In genomic region chr15:75639191-75639708, GRCh38 we compare ENCODE assay signal across 1 cellular context.
TF ChIP-seq lines count a peak whose summit lies in the region.

No MANE protein-coding gene starts in this region.

TF ChIP-seq in HepG2, 621 proteins besides CTCF, POLR2A, EP300 and RAD21 (continued from another document):
- TF ChIP-seq RORA (CRISPR knock-in tag; IDR thresholded peaks at IDR 0.05) (no peak), ZNF850 (CRISPR knock-in tag; conservative IDR thresholded peaks at IDR 0.05) (0 out of 2 replicates have a peak, but pooled peaks have one; percentile 46), MXD4 (CRISPR knock-in tag; IDR thresholded peaks at IDR 0.05) (no peak), MAX (IDR thresholded peaks at IDR 0.05) (peak; percentile 83; the same call in 1 of the 2 replicates), GABPA (IDR thresholded peaks at IDR 0.05; ENCODE audit: low read depth, low read length) (no peak), GABPA (CRISPR knock-in tag; IDR thresholded peaks at IDR 0.05; ENCODE audit: low read depth) (peak; percentile 21; the same call in 1 of the 2 replicates), ZFP36L1 (CRISPR knock-in tag; IDR thresholded peaks at IDR 0.05) (0 out of 2 replicates have a peak, but pooled peaks have one; percentile 2), NR2F6 (IDR thresholded peaks at IDR 0.05) (no peak), NR2F6 (CRISPR knock-in tag; IDR thresholded peaks at IDR 0.05) (0 out of 2 replicates have a peak, but pooled peaks have one; percentile 3), ZFP82 (CRISPR knock-in tag; IDR thresholded peaks at IDR 0.05; ENCODE audit: borderline replicate concordance) (0 out of 2 replicates have a peak, but pooled peaks have one; percentile 75), ZNF530 (CRISPR knock-in tag; IDR thresholded peaks at IDR 0.05; ENCODE audit: low read depth) (peak; percentile 33; the same call in 1 of the 2 replicates), CREBL2 (CRISPR knock-in tag; IDR thresholded peaks at IDR 0.05; ENCODE audit: borderline replicate concordance) (no peak), ZNF263 (CRISPR knock-in tag; IDR thresholded peaks at IDR 0.05) (no peak), DNMT3B (CRISPR knock-in tag; conservative IDR thresholded peaks at IDR 0.05) (0 out of 2 replicates have a peak, but pooled peaks have one; percentile 7), FOSL2 (CRISPR knock-in tag; IDR thresholded peaks at IDR 0.05) (peak; percentile 6; the same call in 1 of the 2 replicates), TFE3 (CRISPR knock-in tag; IDR thresholded peaks at IDR 0.05) (peak; percentile 64; the same call in 1 of the 2 replicates), BHLHE40 (IDR thresholded peaks at IDR 0.05; ENCODE audit: low read length) (peak; percentile 94), ZNF792 (CRISPR knock-in tag; IDR thresholded peaks at IDR 0.05) (no peak), ZSCAN5A (CRISPR knock-in tag; IDR thresholded peaks at IDR 0.05; ENCODE audit: borderline replicate concordance) (no peak), HNF4G (IDR thresholded peaks at IDR 0.05; ENCODE audit: borderline replicate concordance, low read depth, low read length) (peak; percentile 26; the same call in 1 of the 2 replicates), HNF4G (CRISPR knock-in tag; IDR thresholded peaks at IDR 0.05; ENCODE audit: borderline replicate concordance, low read depth) (no peak), ZNF629 (CRISPR knock-in tag; conservative IDR thresholded peaks at IDR 0.05) (peak; percentile 77), PAX8 (CRISPR knock-in tag; IDR thresholded peaks at IDR 0.05; ENCODE audit: borderline replicate concordance) (no peak)
